ENCODE assay signal across 28 cellular contexts in genomic region chr6:52754443-52754842, GRCh38. TPM values are rescaled to one million over a fixed set of nuclear protein-coding genes. Genes with fewer than 3 reads are reported as not detected.
"Had no signal": no experiment of that assay in that cellular context is flagged by ENCODE, and none has a peak within 500 bp of the region (broad histone marks: within the 10 kb centered on the region; RNA-seq: fewer than 3 reads in every experiment).

No MANE protein-coding gene starts in this region.

- H3K36me3 Mint-ChIP-seq: activated naive CD8-positive, alpha-beta T cell treated with anti-CD3 and anti-CD28 coated beads, Interleukin-2, amount 10 ng/mL, durations not matched to agents 7 days and 5 days had no signal

- H3K4me1 Mint-ChIP-seq: activated CD4-positive, alpha-beta memory T cell treated with anti-CD3 and anti-CD28 coated beads, Interleukin-2, amount 10 ng/mL, durations not matched to agents 7 days and 5 days; activated naive CD8-positive, alpha-beta T cell treated with anti-CD3 and anti-CD28 coated beads, Interleukin-2, amount 10 ng/mL, durations not matched to agents 7 days and 5 days had no signal

- DNase-seq: activated CD4-positive, alpha-beta memory T cell treated with anti-CD3 and anti-CD28 coated beads, Interleukin-2, amount 10 ng/mL, durations not matched to agents 7 days and 5 days; activated CD4-positive, alpha-beta T cell treated with anti-CD3 and anti-CD28 coated beads, Interleukin-2, amount 50 U/mL, for 1 hour; activated CD4-positive, CD25-positive, alpha-beta regulatory T cell; activated CD8-positive, alpha-beta memory T cell treated with anti-CD3 and anti-CD28 coated beads, Interleukin-2, amount 50 U/mL, for 4 hours; activated gamma-delta T cell treated with Interleukin-2 at 50 U/mL for 16 hours; activated naive CD4-positive, alpha-beta T cell treated with anti-CD3 and anti-CD28 coated beads, Interleukin-2, amount 50 U/mL, for 16 hours; activated naive CD8-positive, alpha-beta T cell treated with anti-CD3 and anti-CD28 coated beads, Interleukin-2, amount 10 ng/mL, durations not matched to agents 7 days and 5 days; activated T-cell treated with anti-CD3 and anti-CD28 coated beads, Interleukin-2, amount 50 U/mL, for 72 hours; adrenal gland; anterior cingulate cortex; caudate nucleus; NCI-H146; NCI-H187 treated with DMSO at 0.1 percent for 48 hours; NCI-H2107; NCI-H2227 treated with DMSO at 0.1 percent for 48 hours; NCI-H446 treated with DMSO at 0.1 percent for 48 hours; NCI-H526 treated with DMSO at 0.1 percent for 48 hours; NCI-H82; Peyer's patch; Right ventricle myocardium superior; SJCRH30; SK-N-SH; T-helper 1 cell had no signal

- H3K4me3 Mint-ChIP-seq: activated CD4-positive, alpha-beta memory T cell treated with anti-CD3 and anti-CD28 coated beads, Interleukin-2, amount 10 ng/mL, durations not matched to agents 7 days and 5 days; activated naive CD8-positive, alpha-beta T cell treated with anti-CD3 and anti-CD28 coated beads, Interleukin-2, amount 10 ng/mL, durations not matched to agents 7 days and 5 days; activated T-cell treated with anti-CD3 and anti-CD28 coated beads, Interleukin-2, amount 50 U/mL, for 72 hours had no signal

- H3K9me3 Mint-ChIP-seq: activated CD4-positive, alpha-beta memory T cell treated with anti-CD3 and anti-CD28 coated beads, Interleukin-2, amount 10 ng/mL, durations not matched to agents 7 days and 5 days; activated T-helper 2 cell treated with anti-CD3 and anti-CD28 coated beads, Interferon-gamma antibody, Interleukin-2, Interleukin-4, amounts not matched to agents 10 μg/mL and 5 μg/mL and 100 μg/mL, durations not matched to agents 14 hours and 24 hours and 36 hours had no signal

- H3K27ac Mint-ChIP-seq: activated CD4-positive, alpha-beta memory T cell treated with anti-CD3 and anti-CD28 coated beads, Interleukin-2, amount 10 ng/mL, durations not matched to agents 7 days and 5 days; activated naive CD8-positive, alpha-beta T cell treated with anti-CD3 and anti-CD28 coated beads, Interleukin-2, amount 10 ng/mL, durations not matched to agents 7 days and 5 days; activated T-helper 2 cell treated with anti-CD3 and anti-CD28 coated beads, Interferon-gamma antibody, Interleukin-2, Interleukin-4, amounts not matched to agents 10 μg/mL and 5 μg/mL and 100 μg/mL, durations not matched to agents 14 hours and 24 hours and 36 hours had no signal

- ATAC-seq: activated T-cell treated with anti-CD3 and anti-CD28 coated beads, Interleukin-2, amount 50 U/mL, for 72 hours had no signal

RNA-seq across cellular contexts. Expression of gene GSTA2, which starts 8.8 kb away (rescaled TPM):
- total RNA-seq: activated CD4-positive, alpha-beta memory T cell treated with anti-CD3 and anti-CD28 coated beads, Interleukin-2, amount 10 ng/mL, durations not matched to agents 7 days and 5 days; activated naive CD8-positive, alpha-beta T cell treated with anti-CD3 and anti-CD28 coated beads, Interleukin-2, amount 10 ng/mL, durations not matched to agents 7 days and 5 days; activated T-cell treated with anti-CD3 and anti-CD28 coated beads, Interleukin-2, amount 50 U/mL, for 72 hours; activated T-helper 2 cell treated with anti-CD3 and anti-CD28 coated beads, Interferon-gamma antibody, Interleukin-2, Interleukin-4, amounts not matched to agents 10 μg/mL and 5 μg/mL and 100 μg/mL, durations not matched to agents 14 hours and 24 hours and 36 hours; breast epithelium; cerebellum; MCF 10A; Right ventricle myocardium superior; SJCRH30; T-helper 2 cell treated with Interferon-gamma antibody and Interleukin-4, amounts not matched to agents 100 ng/mL and 5 ng/mL, for 36 hours had no signal

RNA-seq across cellular contexts. Expression of gene GSTA1, which starts 49.2 kb away (rescaled TPM):
- total RNA-seq: activated CD4-positive, alpha-beta memory T cell treated with anti-CD3 and anti-CD28 coated beads, Interleukin-2, amount 10 ng/mL, durations not matched to agents 7 days and 5 days; activated naive CD8-positive, alpha-beta T cell treated with anti-CD3 and anti-CD28 coated beads, Interleukin-2, amount 10 ng/mL, durations not matched to agents 7 days and 5 days; activated T-cell treated with anti-CD3 and anti-CD28 coated beads, Interleukin-2, amount 50 U/mL, for 72 hours; activated T-helper 2 cell treated with anti-CD3 and anti-CD28 coated beads, Interferon-gamma antibody, Interleukin-2, Interleukin-4, amounts not matched to agents 10 μg/mL and 5 μg/mL and 100 μg/mL, durations not matched to agents 14 hours and 24 hours and 36 hours; cerebellum; MCF 10A; Right ventricle myocardium superior; SJCRH30; T-helper 2 cell treated with Interferon-gamma antibody and Interleukin-4, amounts not matched to agents 100 ng/mL and 5 ng/mL, for 36 hours had no signal
